Comparison of ENCODE assay signal across 18 cellular contexts in the genomic region with DNA sequence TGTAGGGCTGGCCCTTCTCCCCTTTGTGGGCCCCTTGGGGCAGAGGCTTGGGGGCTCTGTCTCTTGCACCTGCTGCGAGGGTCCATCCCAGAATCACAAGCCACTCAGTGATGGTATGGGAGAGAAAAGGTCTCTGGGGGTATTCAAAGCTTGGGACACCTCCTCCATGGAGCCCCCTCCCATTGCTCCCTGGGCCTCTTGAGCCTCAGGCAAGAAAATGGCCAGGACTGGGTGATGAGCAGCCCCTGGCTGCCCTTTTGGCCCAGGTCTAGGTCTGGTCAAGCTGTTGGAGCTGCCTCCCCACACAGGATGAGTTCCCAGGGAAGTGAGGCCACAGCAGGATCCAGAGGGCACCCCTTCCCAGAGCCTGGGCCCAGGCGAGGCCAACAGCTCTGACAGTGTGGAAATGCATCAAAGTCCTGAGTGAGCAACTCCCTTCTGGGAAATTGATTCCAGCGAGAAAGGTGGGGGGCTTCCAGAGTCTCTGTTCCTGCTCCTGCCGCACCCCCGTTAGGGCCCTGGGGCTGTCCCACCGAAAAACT. TPM values are rescaled to one million over a fixed set of nuclear protein-coding genes. Genes with fewer than 3 reads are reported as not detected.
DNase-seq lines count a peak whose midpoint lies in the region; ATAC-seq and TF ChIP-seq lines count a peak whose summit lies in the region.
"Had no signal": no experiment of that assay in that cellular context is flagged by ENCODE, and none has a peak within 500 bp of the region (broad histone marks: within the 10 kb centered on the region; RNA-seq: fewer than 3 reads in every experiment).

No MANE protein-coding gene starts in this region.

- H3K27me3 ChIP-seq in spleen (replicated peaks in 1 of 7), result peaks cover 0 to 28% (median 7%) of the 10 kb centered on the region in 7 donors
- no peaks in the 10 kb centered on the region for H3K27me3 ChIP-seq in CD4-positive, alpha-beta T cell (ENCODE audit: control insufficient read depth, insufficient read depth, low read length)

- peaks cover 10% of the 10 kb centered on the region for H3K4me1 Mint-ChIP-seq in activated T-cell treated with anti-CD3 and anti-CD28 coated beads, Interleukin-2, amount 50 U/mL, for 24 hours (ENCODE audit: low read depth)
- H3K4me1 Mint-ChIP-seq in glutamatergic neuron (ENCODE audit: low read depth, unreplicated experiment), result peaks cover 31% of the 10 kb centered on the region
- peaks cover 7% of the 10 kb centered on the region for H3K4me1 Mint-ChIP-seq in CD4-positive, alpha-beta T cell (ENCODE audit: low read depth)

- H3K9me3 Mint-ChIP-seq in activated T-cell treated with anti-CD3 and anti-CD28 coated beads, Interleukin-2, amount 50 U/mL, for 24 hours, result no peaks in the 10 kb centered on the region
- peaks cover 19% of the 10 kb centered on the region for H3K9me3 Mint-ChIP-seq in glutamatergic neuron (ENCODE audit: unreplicated experiment)
- no peaks in the 10 kb centered on the region for H3K9me3 Mint-ChIP-seq in CD4-positive, alpha-beta T cell
- H3K9me3 Mint-ChIP-seq: IgD-negative memory B cell had no signal

- no peaks in the 10 kb centered on the region for H3K36me3 Mint-ChIP-seq in activated T-cell treated with anti-CD3 and anti-CD28 coated beads, Interleukin-2, amount 50 U/mL, for 24 hours (ENCODE audit: low read depth)
- H3K36me3 Mint-ChIP-seq in glutamatergic neuron (ENCODE audit: unreplicated experiment), result no peaks in the 10 kb centered on the region
- H3K36me3 Mint-ChIP-seq in CD4-positive, alpha-beta T cell (ENCODE audit: low read depth), result no peaks in the 10 kb centered on the region
- H3K36me3 Mint-ChIP-seq: CD14-positive monocyte, IgD-negative memory B cell had no signal

- DNase-seq in activated T-cell treated with anti-CD3 and anti-CD28 coated beads, Interleukin-2, amount 50 U/mL, for 24 hours, result peak; percentile 27
- no peak for DNase-seq in activated T-cell treated with anti-CD3 and anti-CD28 coated beads, Interleukin-2, amount 50 U/mL, for 48 hours
- DNase-seq in D341Med (ENCODE audit: low spot score) (peak; percentile 14), glutamatergic neuron (no peak), spleen (peak; percentile 18), NCI-H146 treated with DMSO at 0.1 percent for 48 hours (lab: John Stamatoyannopoulos, UW; ENCODE audit: unreplicated experiment) (no peak)
- no peak for DNase-seq in CD4-positive, alpha-beta T cell
- DNase-seq: NCI-H1417, NCI-H2081, NCI-H524, RPMI8226 had no signal

- TF ChIP-seq CTCF in glutamatergic neuron (IDR thresholded peaks at IDR 0.05; ENCODE audit: partially characterized antibody, unreplicated experiment) (no peak), spleen (IDR thresholded peaks at IDR 0.05 in 8 of 11, conservative IDR thresholded peaks at IDR 0.05 in 3 of 11) (no peak)
- TF ChIP-seq CTCF in CD4-positive, alpha-beta T cell (IDR thresholded peaks at IDR 0.05), result no peak

- WGBS in spleen, 5 donors, result 90 to 100% (median 94%) methylated on average over 5 to 6 of the region's 6 CpGs

- no peak overlapping the region for H3K27ac Mint-ChIP-seq in activated T-cell treated with anti-CD3 and anti-CD28 coated beads, Interleukin-2, amount 50 U/mL, for 24 hours
- no peak overlapping the region for H3K27ac Mint-ChIP-seq in glutamatergic neuron (ENCODE audit: unreplicated experiment)
- no peak overlapping the region for H3K27ac Mint-ChIP-seq in CD4-positive, alpha-beta T cell
- H3K27ac Mint-ChIP-seq: CD14-positive monocyte, IgD-negative memory B cell had no signal

- CTCF ChIA-PET in CD4-positive, alpha-beta T cell (lab: Charles Lee), result no interaction called here

- H3K4me1 ChIP-seq in spleen, result peaks cover 5 to 21% (median 16%) of the 10 kb centered on the region in 6 donors

- H3K27me3 Mint-ChIP-seq in activated T-cell treated with anti-CD3 and anti-CD28 coated beads, Interleukin-2, amount 50 U/mL, for 24 hours, result peaks cover 6% of the 10 kb centered on the region
- peaks cover 11% of the 10 kb centered on the region for H3K27me3 Mint-ChIP-seq in glutamatergic neuron (ENCODE audit: unreplicated experiment)
- H3K27me3 Mint-ChIP-seq in CD4-positive, alpha-beta T cell, result no peaks in the 10 kb centered on the region

- TF ChIP-seq POLR2A in spleen (IDR thresholded peaks at IDR 0.05), result no peak

- intact Hi-C loops in spleen (cut with DNase I; ENCODE audit: low total_unique reads), result no loop called here
- intact Hi-C loops in CD4-positive, alpha-beta T cell (cut with DNase I, micrococcal nuclease), result loop anchor here in 1 of 2 experiments (2.0 kb wide), 1 partner anchor 60 kb away; no protein-coding TSS in a partner anchor

- no peak overlapping the region for H3K4me3 ChIP-seq in spleen

- POLR2A ChIA-PET in CD4-positive, alpha-beta T cell (lab: Charles Lee), result interaction anchor here (1.1 kb wide), 1 partner anchor 63 kb away, joined by 4 read pairs; no protein-coding TSS in a partner anchor

- no peaks in the 10 kb centered on the region for H3K36me3 ChIP-seq in spleen

- H3K27ac ChIP-seq in spleen, result no peak overlapping the region
- H3K27ac ChIP-seq in CD4-positive, alpha-beta T cell (ENCODE audit: low read depth, low read length), result no peak overlapping the region

- no peak overlapping the region for H3K4me3 Mint-ChIP-seq in activated T-cell treated with anti-CD3 and anti-CD28 coated beads, Interleukin-2, amount 50 U/mL, for 24 hours
- peak overlapping the region; percentile 49 for H3K4me3 Mint-ChIP-seq in glutamatergic neuron (ENCODE audit: unreplicated experiment)
- H3K4me3 Mint-ChIP-seq in CD4-positive, alpha-beta T cell, result no peak overlapping the region

- no peaks in the 10 kb centered on the region for H3K9me3 ChIP-seq in spleen
- no peaks in the 10 kb centered on the region for H3K9me3 ChIP-seq in CD4-positive, alpha-beta T cell (ENCODE audit: control insufficient read depth, low read length)
- H3K9me3 ChIP-seq: Caco-2 had no signal

- ATAC-seq in CD4-positive, alpha-beta T cell (ENCODE audit: poor library complexity), result no peak
- ATAC-seq in GM21717 (IDR thresholded peaks at IDR 0.05; ENCODE audit: unreplicated experiment), result no peak
- ATAC-seq: HCT116 had no signal

RNA-seq across cellular contexts. Expression of a gene that starts 3.4 kb away (rescaled TPM):
- total RNA-seq in glutamatergic neuron (ENCODE audit: unreplicated experiment) (7.6 TPM), spleen (1 to 10 TPM in 1 of 7 donors, not detected in 6; 1.6 TPM)
- under 1 TPM in 1 of 3 donors, not detected in 2; 0.22 TPM for polyA plus RNA-seq in spleen
- not detected for total RNA-seq in CD4-positive, alpha-beta T cell
- total RNA-seq: A172, SK-MEL-5 had no signal
- polyA plus RNA-seq: CD14-positive monocyte, IgD-negative memory B cell had no signal

RNA-seq across cellular contexts. Expression of a gene that starts 21.1 kb away (rescaled TPM):
- total RNA-seq in glutamatergic neuron (ENCODE audit: unreplicated experiment) (71.2 TPM), spleen (10 to 100 TPM; 31.9 to 73.0 (median 40.9) TPM)
- polyA plus RNA-seq in spleen, result 10 to 100 TPM; 53.7 to 79.1 (median 69.4) TPM
- 10 to 100 TPM; 45.2 to 48.3 TPM for total RNA-seq in CD4-positive, alpha-beta T cell

RNA-seq across cellular contexts. Expression of a gene that starts 40.4 kb away (rescaled TPM):
- total RNA-seq in glutamatergic neuron (ENCODE audit: unreplicated experiment), result 35.4 TPM
- total RNA-seq in spleen, result 100 to 1,000 TPM in 2 of 7 donors, 10 to 100 TPM in 5; 67.5 to 106 (median 88.3) TPM
- 10 to 100 TPM; 41.3 to 71.7 (median 49.7) TPM for polyA plus RNA-seq in spleen
- total RNA-seq in CD4-positive, alpha-beta T cell, result 10 to 100 TPM; 20.3 to 21.3 TPM
- total RNA-seq: A172, SK-MEL-5 had no signal
- polyA plus RNA-seq: CD14-positive monocyte had no signal

RNA-seq across cellular contexts. Expression of a gene that starts 44.7 kb away (rescaled TPM):
- total RNA-seq in glutamatergic neuron (ENCODE audit: unreplicated experiment) (43.9 TPM), spleen (1 to 10 TPM in 1 of 7 donors, under 1 TPM in 3, not detected in 3; 0.29 to 1.6 (median 0.49) TPM)
- 1 to 10 TPM in 2 of 3 donors, under 1 TPM in 1; 0.55 to 1.7 (median 1.2) TPM for polyA plus RNA-seq in spleen
- under 1 TPM; 0.47 to 0.71 TPM for total RNA-seq in CD4-positive, alpha-beta T cell
- total RNA-seq: A172, Caco-2, SK-MEL-5 had no signal
- polyA plus RNA-seq: CD14-positive monocyte had no signal

RNA-seq across cellular contexts. Expression of a gene that starts 56.3 kb away (rescaled TPM):
- total RNA-seq in glutamatergic neuron (ENCODE audit: unreplicated experiment) (178 TPM), spleen (10 to 100 TPM; 51.9 to 66.4 (median 56.6) TPM)
- polyA plus RNA-seq in spleen, result 10 to 100 TPM; 26.9 to 49.0 (median 30.1) TPM
- 10 to 100 TPM; 85.0 to 86.4 TPM for total RNA-seq in CD4-positive, alpha-beta T cell

Comparison
In these comparisons a context has a peak if more than half of its experiments do, and no peak if none do; other contexts are left out.
1. DNase-seq: peak in activated T-cell treated with anti-CD3 and anti-CD28 coated beads, Interleukin-2, amount 50 U/mL, for 24 hours (single experiment), D341Med (single experiment) and spleen (single experiment); none in activated T-cell treated with anti-CD3 and anti-CD28 coated beads, Interleukin-2, amount 50 U/mL, for 48 hours (0 of 2), glutamatergic neuron (single experiment), CD4-positive, alpha-beta T cell (0 of 10) and NCI-H146 treated with DMSO at 0.1 percent for 48 hours (single experiment).